21 cellular contexts compared by ENCODE assay signal in the genomic region with DNA sequence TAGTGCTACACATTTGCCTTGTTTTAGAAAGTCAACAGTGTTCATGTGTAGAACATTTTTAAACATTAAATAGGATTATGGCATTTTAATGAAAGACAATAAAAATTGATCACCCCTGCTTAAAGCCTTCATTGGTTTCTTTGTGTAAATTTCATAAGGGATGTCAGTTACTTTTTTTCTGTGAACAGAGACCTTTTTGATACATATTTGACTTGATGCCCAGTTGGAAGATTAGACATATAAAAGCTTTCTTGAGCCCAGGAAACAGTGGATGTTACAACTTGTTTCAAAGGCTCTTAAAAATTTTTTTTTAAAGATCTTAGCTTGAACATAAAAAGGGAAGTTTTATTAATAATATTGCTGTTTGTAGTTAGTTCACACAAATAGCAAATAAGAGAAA.
DNase-seq lines count a peak whose midpoint lies in the region; ATAC-seq, FAIRE-seq and TF ChIP-seq lines count a peak whose summit lies in the region.
"Had no signal": no experiment of that assay in that cellular context is flagged by ENCODE, and none has a peak within 500 bp of the region (broad histone marks: within the 10 kb centered on the region; RNA-seq: fewer than 3 reads in every experiment).

No MANE protein-coding gene starts in this region.

- H3K9me3 ChIP-seq in testis, result no peaks in the 10 kb centered on the region
- H3K9me3 ChIP-seq: BLaER1 had no signal

- ATAC-seq in HG03457 (IDR thresholded peaks at IDR 0.05; ENCODE audit: unreplicated experiment), result no peak
- ATAC-seq: CD8-positive, alpha-beta T cell; GM12878 had no signal

- no peak overlapping the region for H3K4me3 ChIP-seq in testis
- H3K4me3 ChIP-seq: BLaER1, GM12878, GM23248 had no signal

- no peak for TF ChIP-seq CTCF in testis (IDR thresholded peaks at IDR 0.05)

- no peaks in the 10 kb centered on the region for H3K4me1 ChIP-seq in testis

- H3K27me3 ChIP-seq in testis, result no peaks in the 10 kb centered on the region
- H3K27me3 ChIP-seq: BLaER1 had no signal

- H3K36me3 ChIP-seq in testis (ENCODE audit: low read depth, missing control alignments), result no peaks in the 10 kb centered on the region
- H3K36me3 ChIP-seq: BLaER1 had no signal

- H3K27ac ChIP-seq in testis, result peak overlapping the region; percentile 5 to 53
- H3K27ac ChIP-seq: BLaER1, C4-2B, GM23248 had no signal

- DNase-seq in SK-MEL-5 (ENCODE audit: low read depth, low spot score) (peak; percentile 87), frontal cortex (ENCODE audit: low spot score in 2 of 2) (no peak), testis (no peak), medulla oblongata (ENCODE audit: extremely low spot score) (no peak), hypothalamus (lab: John Stamatoyannopoulos, UW) (no peak)
- DNase-seq: CD4-positive, CD25-positive, alpha-beta regulatory T cell; CD8-positive, alpha-beta T cell; DMS 273 treated with DMSO at 0.1 percent for 48 hours; DMS79; EL; GDM1; GM23248; H7; HCEC 1CT had no signal

- TF ChIP-seq POLR2A in testis (IDR thresholded peaks at IDR 0.05), result no peak

- intact Hi-C loops in testis (cut with DNase I; ENCODE audit: low total_unique reads), result no loop called here

- in situ Hi-C loops in SK-MEL-5 (cut with HindIII; ENCODE audit: low pct_unique_long_range_greater_than_20kb, low sequenced_read_pairs), result no loop called here

- FAIRE-seq in frontal cortex (lab: Jason Lieb, UNC), result peak; percentile 50
- FAIRE-seq: D721Med, GM12878, GM19239, H1 had no signal
